In genomic region chr14:23320584-23321571, GRCh38 we compare ENCODE assay signal across 1 cellular context.
TF ChIP-seq lines count a peak whose summit lies in the region.

TSS of gene PABPN1 (plus strand) at chr14:23321457. CDS start at chr14:23321470, 13 bp downstream.

TF ChIP-seq in K562, 482 proteins besides CTCF, POLR2A, EP300 and RAD21 (continued from another document and continues in another):
- TF ChIP-seq MGA (IDR thresholded peaks at IDR 0.05): peak; percentile 81
- peak; percentile 78; the same call in 1 of the 2 replicates for TF ChIP-seq BRD4 (IDR thresholded peaks at IDR 0.05)
- TF ChIP-seq TCF3 (CRISPR knock-in tag; IDR thresholded peaks at IDR 0.05): no peak
- TF ChIP-seq HDAC1 (IDR thresholded peaks at IDR 0.05): peak in 1 of 2 experiments; percentile 55; a peak in 2 of 4 replicates
- peak; percentile 55 for TF ChIP-seq FOXM1 (IDR thresholded peaks at IDR 0.05; ENCODE audit: low read depth)
- no peak for TF ChIP-seq FOXM1 (CRISPR knock-in tag; IDR thresholded peaks at IDR 0.05; ENCODE audit: low read depth)
- TF ChIP-seq ZBTB43 (CRISPR knock-in tag; IDR thresholded peaks at IDR 0.05): peak; percentile 69; the same call in 1 of the 2 replicates
- TF ChIP-seq FOXA3 (CRISPR knock-in tag; conservative IDR thresholded peaks at IDR 0.05 in 1 of 2, IDR thresholded peaks at IDR 0.05 in 1 of 2): peak in 1 of 2 experiments; percentile 50; a peak in 1 of 4 replicates
- TF ChIP-seq MTA1 (IDR thresholded peaks at IDR 0.05; ENCODE audit: borderline replicate concordance): 0 out of 2 replicates have a peak, but pooled peaks have one; percentile 19
- 0 out of 2 replicates have a peak, but pooled peaks have one; percentile 44 for TF ChIP-seq ZBTB49 (CRISPR knock-in tag; IDR thresholded peaks at IDR 0.05; ENCODE audit: borderline replicate concordance)
- peak; percentile 58 for TF ChIP-seq BHLHE40 (IDR thresholded peaks at IDR 0.05; ENCODE audit: low read length)
- TF ChIP-seq HMG20A (CRISPR knock-in tag; conservative IDR thresholded peaks at IDR 0.05): no peak
- no peak for TF ChIP-seq GATA2 (CRISPR knock-in tag; IDR thresholded peaks at IDR 0.05)
- TF ChIP-seq ZNF398 (CRISPR knock-in tag; IDR thresholded peaks at IDR 0.05): no peak
- TF ChIP-seq CHD4 (IDR thresholded peaks at IDR 0.05; ENCODE audit: insufficient read depth, insufficient replicate concordance, low read depth, low read length, poor library complexity, severe bottlenecking): no peak
- 0 out of 2 replicates have a peak, but pooled peaks have one; percentile 31 for TF ChIP-seq MYNN (IDR thresholded peaks at IDR 0.05)
- no peak for TF ChIP-seq MYNN (CRISPR knock-in tag; IDR thresholded peaks at IDR 0.05)
- 0 out of 2 replicates have a peak, but pooled peaks have one; percentile 27 for TF ChIP-seq LARP7 (IDR thresholded peaks at IDR 0.05)
- no peak for TF ChIP-seq NFXL1 (CRISPR knock-in tag; IDR thresholded peaks at IDR 0.05)
- TF ChIP-seq PATZ1 (CRISPR knock-in tag; IDR thresholded peaks at IDR 0.05; ENCODE audit: borderline replicate concordance): 0 out of 2 replicates have a peak, but pooled peaks have one; percentile 17
- 0 out of 2 replicates have a peak, but pooled peaks have one; percentile 51 for TF ChIP-seq HINFP (tag; conservative IDR thresholded peaks at IDR 0.05; ENCODE audit: low read depth)
- no peak for TF ChIP-seq SRSF3 (IDR thresholded peaks at IDR 0.05; ENCODE audit: insufficient read depth, low read length)
- TF ChIP-seq KLF1 (tag; IDR thresholded peaks at IDR 0.05): peak; percentile 76; the same call in 1 of the 2 replicates
- peak; percentile 91 for TF ChIP-seq EP400 (IDR thresholded peaks at IDR 0.05)
- no peak for TF ChIP-seq HDAC2 (IDR thresholded peaks at IDR 0.05)
- no peak for TF ChIP-seq ZBTB17 (CRISPR knock-in tag; IDR thresholded peaks at IDR 0.05)
- no peak for TF ChIP-seq BRF2 (IDR thresholded peaks at IDR 0.05; ENCODE audit: borderline replicate concordance, insufficient read depth, insufficient read length)
- peak; percentile 78 for TF ChIP-seq RBFOX2 (IDR thresholded peaks at IDR 0.05; ENCODE audit: low read depth, low read length)
- no peak for TF ChIP-seq HES1 (IDR thresholded peaks at IDR 0.05; ENCODE audit: low read depth)
- no peak for TF ChIP-seq ELK3 (CRISPR knock-in tag; IDR thresholded peaks at IDR 0.05)
- peak; percentile 74 for TF ChIP-seq PHF8 (IDR thresholded peaks at IDR 0.05; ENCODE audit: borderline replicate concordance, low read length)
- TF ChIP-seq ZNF551 (CRISPR knock-in tag; IDR thresholded peaks at IDR 0.05): no peak
- TF ChIP-seq HCFC1 (IDR thresholded peaks at IDR 0.05; ENCODE audit: low read depth, low read length): 0 out of 2 replicates have a peak, but pooled peaks have one; percentile 39
